In the genomic region with DNA sequence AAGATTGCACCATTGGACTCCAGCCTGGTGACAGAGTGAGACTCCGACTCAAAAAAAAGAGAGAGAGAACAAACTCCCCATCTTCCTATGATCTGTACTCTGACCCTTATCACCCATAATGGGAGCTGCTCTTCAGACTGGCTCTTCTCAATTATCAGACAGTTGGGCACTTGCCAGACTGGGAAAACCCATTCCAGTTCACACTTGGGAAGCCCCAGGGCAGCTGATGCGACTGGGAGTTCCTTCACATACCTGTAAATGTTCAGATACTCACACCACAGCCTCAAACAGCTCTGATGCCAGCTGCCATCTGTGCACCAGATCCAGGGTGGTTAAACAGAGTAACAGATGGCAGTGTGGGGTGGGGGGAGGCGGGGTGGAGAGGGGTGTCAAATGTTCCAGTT, we compare ENCODE assay signal across 21 cellular contexts. TPM values are rescaled to one million over a fixed set of nuclear protein-coding genes. Genes with fewer than 3 reads are reported as not detected.
DNase-seq lines count a peak whose midpoint lies in the region; ATAC-seq lines count a peak whose summit lies in the region.
"Had no signal": no experiment of that assay in that cellular context is flagged by ENCODE, and none has a peak within 500 bp of the region (broad histone marks: within the 10 kb centered on the region; RNA-seq: fewer than 3 reads in every experiment).

No MANE protein-coding gene starts in this region.

- H3K4me1 ChIP-seq in right cardiac atrium (ENCODE audit: control insufficient read depth, insufficient read depth, low read length) = peaks cover 6% of the 10 kb centered on the region
- H3K4me1 ChIP-seq: SJCRH30 had no signal

- no peaks in the 10 kb centered on the region for H3K27me3 ChIP-seq in right cardiac atrium (ENCODE audit: control insufficient read depth, insufficient read depth)
- H3K27me3 ChIP-seq: BLaER1, esophagus muscularis mucosa, SJCRH30, tibial nerve had no signal

- no peaks in the 10 kb centered on the region for H3K9me3 ChIP-seq in right cardiac atrium (ENCODE audit: control insufficient read depth, low read length)
- H3K9me3 ChIP-seq: BLaER1, esophagus muscularis mucosa, SJCRH30, tibial nerve had no signal

- DNase-seq in NCI-H2196 (lab: John Stamatoyannopoulos, UW; ENCODE audit: unreplicated experiment) (peak; percentile 27), NCI-H2196 treated with DMSO at 0.1 percent for 48 hours (lab: John Stamatoyannopoulos, UW; ENCODE audit: unreplicated experiment) (no peak), NCI-H69 (lab: John Stamatoyannopoulos, UW) (peak; percentile 77), right cardiac atrium (peak in 1 of 3 donors; percentile 61), renal cortical epithelial cell (ENCODE audit: low read depth) (peak; percentile 16), NCI-H345 (lab: John Stamatoyannopoulos, UW) (no peak), epidermal melanocyte (ENCODE audit: insufficient read length, low spot score) (no peak), ACHN (no peak)
- DNase-seq: activated CD4-positive, CD25-positive, alpha-beta regulatory T cell; activated naive CD8-positive, alpha-beta T cell treated with anti-CD3 and anti-CD28 coated beads, Interleukin-2, amount 50 U/mL, for 24 hours; DMS153; KBM-7; NCI-H1092; NCI-H2107; SJCRH30; stimulated activated naive CD4-positive, alpha-beta T cell had no signal

- no peak overlapping the region for H3K4me3 ChIP-seq in right cardiac atrium (ENCODE audit: low read length)
- H3K4me3 ChIP-seq: BLaER1, esophagus muscularis mucosa, SJCRH30, tibial nerve had no signal

- WGBS in right cardiac atrium = 63% methylated on average over 3 of the region's 3 CpGs

- peak; percentile 27 to 73 for ATAC-seq in right cardiac atrium
- ATAC-seq: activated naive CD8-positive, alpha-beta T cell treated with anti-CD3 and anti-CD28 coated beads, Interleukin-2, amount 50 U/mL, for 24 hours; natural killer cell treated with Interleukin-12 subunit alpha and Interleukin-12 subunit beta and Interleukin-15 and Interleukin-18, amount 100 ng/mL, for 72 hours had no signal

- in situ Hi-C loops in ACHN (cut with HindIII; ENCODE audit: low pct_ligation_motif_present, low pct_unique_long_range_greater_than_20kb, low sequenced_read_pairs) = no loop called here

- intact Hi-C loops in right cardiac atrium (cut with DNase I) = loop anchor here in 1 of 4 donors (10.0 kb wide), 1 partner anchor 94 kb away; a partner anchor contains a TSS

- peak overlapping the region; percentile 4 for H3K27ac ChIP-seq in right cardiac atrium (ENCODE audit: low read length)
- H3K27ac ChIP-seq: 22Rv1, BLaER1, SJCRH30, tibial nerve had no signal

RNA-seq across cellular contexts. Expression of a gene that starts 23.8 kb away (rescaled TPM):
- 10 to 100 TPM; 13.7 to 21.1 (median 19.3) TPM for total RNA-seq in right cardiac atrium
- polyA plus RNA-seq in right cardiac atrium = 19.8 TPM
- 43.8 and 71.2 TPM in 2 replicates for total RNA-seq in renal cortical epithelial cell

RNA-seq across cellular contexts. Expression of a gene that starts 27.9 kb away (rescaled TPM):
- total RNA-seq in right cardiac atrium (10 to 100 TPM; 44.5 to 54.9 (median 49.3) TPM), renal cortical epithelial cell (30.3 and 42.2 TPM in 2 replicates)
- polyA plus RNA-seq in right cardiac atrium = 35.0 TPM

RNA-seq across cellular contexts. Expression of a gene that starts 31.9 kb away (rescaled TPM):
- total RNA-seq in right cardiac atrium (10 to 100 TPM; 31.9 to 46.9 (median 38.5) TPM), renal cortical epithelial cell (15.8 and 54.2 TPM in 2 replicates)
- polyA plus RNA-seq in right cardiac atrium = 71.4 TPM

RNA-seq across cellular contexts. Expression of a gene that starts 34.2 kb away (rescaled TPM):
- total RNA-seq in right cardiac atrium (1 to 10 TPM; 1.2 to 4.0 (median 2.3) TPM), renal cortical epithelial cell (1.2 and 6.1 TPM in 2 replicates)
- 1.8 TPM for polyA plus RNA-seq in right cardiac atrium

Comparison
In these comparisons a context has a peak if more than half of its experiments do, and no peak if none do; other contexts are left out.
1. DNase-seq: peak in NCI-H2196 (single experiment), NCI-H69 (single experiment) and renal cortical epithelial cell (single experiment); none in NCI-H2196 treated with DMSO at 0.1 percent for 48 hours (single experiment), NCI-H345 (single experiment), epidermal melanocyte (single experiment) and ACHN (single experiment).